In genomic region chr2:200446612-200447011, GRCh38 we compare ENCODE assay signal across 17 cellular contexts.
"Had no signal": no experiment of that assay in that cellular context is flagged by ENCODE, and none has a peak within 500 bp of the region (broad histone marks: within the 10 kb centered on the region; RNA-seq: fewer than 3 reads in every experiment).

No MANE protein-coding gene starts in this region.

- H3K27me3 ChIP-seq: body of pancreas, esophagus squamous epithelium, heart right ventricle, right atrium auricular region, transverse colon, uterus had no signal

- H3K9me3 ChIP-seq: body of pancreas, esophagus squamous epithelium, heart right ventricle, prostate gland, right atrium auricular region, transverse colon, uterus had no signal

- H3K27ac Mint-ChIP-seq: activated CD4-positive, alpha-beta memory T cell treated with anti-CD3 and anti-CD28 coated beads, Interleukin-2, amount 10 ng/mL, durations not matched to agents 7 days and 5 days; activated naive CD8-positive, alpha-beta T cell treated with anti-CD3 and anti-CD28 coated beads, Interleukin-2, amount 10 ng/mL, durations not matched to agents 7 days and 5 days had no signal

- H3K27me3 Mint-ChIP-seq: activated CD4-positive, alpha-beta memory T cell treated with anti-CD3 and anti-CD28 coated beads, Interleukin-2, amount 10 ng/mL, durations not matched to agents 7 days and 5 days; activated naive CD8-positive, alpha-beta T cell treated with anti-CD3 and anti-CD28 coated beads, Interleukin-2, amount 10 ng/mL, durations not matched to agents 7 days and 5 days; effector memory CD8-positive, alpha-beta T cell had no signal

- H3K36me3 ChIP-seq: prostate gland, transverse colon, uterus had no signal

- H3K27ac ChIP-seq: body of pancreas, esophagus squamous epithelium, heart right ventricle, prostate gland, right atrium auricular region, SK-N-MC, transverse colon, uterus, WERI-Rb-1 had no signal

- DNase-seq: activated CD4-positive, alpha-beta memory T cell treated with anti-CD3 and anti-CD28 coated beads, Interleukin-2, amount 10 ng/mL, durations not matched to agents 7 days and 5 days; activated CD4-positive, alpha-beta T cell treated with anti-CD3 and anti-CD28 coated beads for 1 hour; activated naive CD8-positive, alpha-beta T cell treated with anti-CD3 and anti-CD28 coated beads, Interleukin-2, amount 10 ng/mL, durations not matched to agents 7 days and 5 days; body of pancreas; effector memory CD8-positive, alpha-beta T cell; esophagus squamous epithelium; heart right ventricle; left ventricle myocardium superior; occipital lobe; stimulated activated CD4-positive, alpha-beta T cell treated with anti-CD3 and anti-CD28 coated beads, Interleukin-15, amount 100 ng/mL, for 24 hours; stimulated activated CD4-positive, alpha-beta T cell treated with anti-CD3 and anti-CD28 coated beads, Interleukin-4, amount 100 ng/mL, for 1 hour; transverse colon; uterus; WERI-Rb-1 had no signal

- H3K4me3 Mint-ChIP-seq: activated CD4-positive, alpha-beta memory T cell treated with anti-CD3 and anti-CD28 coated beads, Interleukin-2, amount 10 ng/mL, durations not matched to agents 7 days and 5 days; activated naive CD8-positive, alpha-beta T cell treated with anti-CD3 and anti-CD28 coated beads, Interleukin-2, amount 10 ng/mL, durations not matched to agents 7 days and 5 days; effector memory CD8-positive, alpha-beta T cell had no signal

- H3K4me1 Mint-ChIP-seq: activated naive CD8-positive, alpha-beta T cell treated with anti-CD3 and anti-CD28 coated beads, Interleukin-2, amount 10 ng/mL, durations not matched to agents 7 days and 5 days had no signal

- H3K9me3 Mint-ChIP-seq: activated CD4-positive, alpha-beta memory T cell treated with anti-CD3 and anti-CD28 coated beads, Interleukin-2, amount 10 ng/mL, durations not matched to agents 7 days and 5 days; activated naive CD8-positive, alpha-beta T cell treated with anti-CD3 and anti-CD28 coated beads, Interleukin-2, amount 10 ng/mL, durations not matched to agents 7 days and 5 days; effector memory CD8-positive, alpha-beta T cell had no signal

- H3K4me1 ChIP-seq: body of pancreas, esophagus squamous epithelium, prostate gland, right atrium auricular region, uterus had no signal

- H3K4me3 ChIP-seq: body of pancreas, esophagus squamous epithelium, heart right ventricle, prostate gland, right atrium auricular region, SK-N-MC, transverse colon, uterus had no signal

- ATAC-seq: body of pancreas; effector memory CD8-positive, alpha-beta T cell; heart right ventricle; left ventricle myocardium superior had no signal
